26 cellular contexts compared by ENCODE assay signal in genomic region chr19:35753634-35754364, GRCh38. TPM values are rescaled to one million over a fixed set of nuclear protein-coding genes. Genes with fewer than 3 reads are reported as not detected.
DNase-seq lines count a peak whose midpoint lies in the region; ATAC-seq and TF ChIP-seq lines count a peak whose summit lies in the region.
"Had no signal": no experiment of that assay in that cellular context is flagged by ENCODE, and none has a peak within 500 bp of the region (broad histone marks: within the 10 kb centered on the region; RNA-seq: fewer than 3 reads in every experiment).

No MANE protein-coding gene starts in this region.

- no peak overlapping the region for H3K4me3 Mint-ChIP-seq in stimulated activated naive B cell treated with anti-CD40 and anti-IgM and Interleukin-4, amounts not matched to agents 10 μg/mL and 1 μg/mL and 100 μg/mL, for 72 hours
- H3K4me3 Mint-ChIP-seq: activated CD8-positive, alpha-beta T cell treated with anti-CD3 and anti-CD28 coated beads, Interleukin-2, amount 10 ng/mL, durations not matched to agents 7 days and 5 days; activated naive CD4-positive, alpha-beta T cell treated with anti-CD3 and anti-CD28 coated beads for 36 hours; activated T-cell treated with anti-CD3 and anti-CD28 coated beads, Interleukin-2, amount 50 U/mL, for 24 hours; memory B cell had no signal

- peaks cover 33 to 38% of the 10 kb centered on the region in 2 donors for H3K36me3 Mint-ChIP-seq in stimulated activated naive B cell treated with anti-CD40 and anti-IgM and Interleukin-4, amounts not matched to agents 10 μg/mL and 1 μg/mL and 100 μg/mL, for 72 hours

- intact Hi-C loops in gastrocnemius medialis (cut with DNase I; ENCODE audit: low total_unique reads) = loop anchor here (10.0 kb wide), 1 partner anchor 461 kb away; the partner anchor contains the start of genes ZNF146 and ZNF565

- H3K27me3 ChIP-seq in WERI-Rb-1 (ENCODE audit: insufficient read depth, low read depth, severe bottlenecking) (no peaks in the 10 kb centered on the region), right atrium auricular region (no peaks in the 10 kb centered on the region), gastrocnemius medialis (no peaks in the 10 kb centered on the region)
- H3K27me3 ChIP-seq: tibial nerve had no signal

- DNase-seq in WERI-Rb-1 (no peak), right atrium auricular region (ENCODE audit: low spot score) (no peak), gastrocnemius medialis (no peak), EL (no peak), DMS79 (lab: John Stamatoyannopoulos, UW) (no peak), HUDEP-2 (lab: John Stamatoyannopoulos, UW; ENCODE audit: unreplicated experiment in 76 of 76) (no peak)
- DNase-seq in stimulated activated naive B cell treated with anti-CD40 and anti-IgM and Interleukin-4, amounts not matched to agents 10 μg/mL and 1 μg/mL and 100 μg/mL, for 72 hours = no peak
- DNase-seq: activated CD8-positive, alpha-beta T cell treated with anti-CD3 and anti-CD28 coated beads, Interleukin-2, amount 10 ng/mL, durations not matched to agents 7 days and 5 days; activated naive CD4-positive, alpha-beta T cell treated with anti-CD3 and anti-CD28 coated beads for 36 hours; activated T-cell treated with anti-CD3 and anti-CD28 coated beads, Interleukin-2, amount 50 U/mL, for 24 hours; anterior cingulate cortex; C1 segment of cervical spinal cord; central memory CD4-positive, alpha-beta T cell; naive B cell; NCI-H1105; NCI-H2029 treated with DMSO at 0.1 percent for 48 hours; NCI-H345; NCI-H774; SHP77; stimulated activated naive CD4-positive, alpha-beta T cell had no signal

- no peak for ATAC-seq in gastrocnemius medialis
- ATAC-seq in stimulated activated naive B cell treated with anti-CD40 and anti-IgM and Interleukin-4, amounts not matched to agents 10 μg/mL and 1 μg/mL and 100 μg/mL, for 72 hours (replicated peaks) = no peak
- ATAC-seq: activated CD8-positive, alpha-beta T cell treated with anti-CD3 and anti-CD28 coated beads, Interleukin-2, amount 10 ng/mL, durations not matched to agents 7 days and 5 days; HepG2 had no signal

- peaks cover 22 to 45% of the 10 kb centered on the region in 2 donors for H3K4me1 Mint-ChIP-seq in stimulated activated naive B cell treated with anti-CD40 and anti-IgM and Interleukin-4, amounts not matched to agents 10 μg/mL and 1 μg/mL and 100 μg/mL, for 72 hours

- H3K27ac Mint-ChIP-seq in stimulated activated naive B cell treated with anti-CD40 and anti-IgM and Interleukin-4, amounts not matched to agents 10 μg/mL and 1 μg/mL and 100 μg/mL, for 72 hours = no peak overlapping the region
- H3K27ac Mint-ChIP-seq: activated CD8-positive, alpha-beta T cell treated with anti-CD3 and anti-CD28 coated beads, Interleukin-2, amount 10 ng/mL, durations not matched to agents 7 days and 5 days; activated naive CD4-positive, alpha-beta T cell treated with anti-CD3 and anti-CD28 coated beads for 36 hours; activated T-cell treated with anti-CD3 and anti-CD28 coated beads, Interleukin-2, amount 50 U/mL, for 24 hours; memory B cell; naive B cell had no signal

- no peak for TF ChIP-seq POLR2A in gastrocnemius medialis (IDR thresholded peaks at IDR 0.05)

- no peak overlapping the region for H3K4me3 ChIP-seq in WERI-Rb-1 (ENCODE audit: low read depth, low read length)
- H3K4me3 ChIP-seq in right atrium auricular region = no peak overlapping the region
- no peak overlapping the region for H3K4me3 ChIP-seq in gastrocnemius medialis
- H3K4me3 ChIP-seq: tibial nerve had no signal

- H3K4me1 ChIP-seq in right atrium auricular region = peaks cover 0 to 44% of the 10 kb centered on the region in 2 donors
- H3K4me1 ChIP-seq in gastrocnemius medialis = peaks cover 25 to 50% of the 10 kb centered on the region in 2 donors

- TF ChIP-seq CTCF in 22Rv1 (IDR thresholded peaks at IDR 0.05) (no peak), WERI-Rb-1 (IDR thresholded peaks at IDR 0.05; ENCODE audit: low read depth, low read length) (no peak), right atrium auricular region (IDR thresholded peaks at IDR 0.05) (no peak), gastrocnemius medialis (IDR thresholded peaks at IDR 0.05 in 4 of 5, conservative IDR thresholded peaks at IDR 0.05 in 1 of 5) (no peak)

- H3K9me3 ChIP-seq in WERI-Rb-1 (ENCODE audit: severe bottlenecking) (no peaks in the 10 kb centered on the region), right atrium auricular region (no peaks in the 10 kb centered on the region), gastrocnemius medialis (no peaks in the 10 kb centered on the region)
- H3K9me3 ChIP-seq: tibial nerve had no signal

- in situ Hi-C loops in gastrocnemius medialis (cut with MboI; ENCODE audit: low sequenced_read_pairs in 4 of 4) = loop anchor here in 1 of 4 donors (25.0 kb wide), 1 partner anchor 384 kb away; the partner anchor contains the start of gene CAPNS1

- H3K9me3 Mint-ChIP-seq in stimulated activated naive B cell treated with anti-CD40 and anti-IgM and Interleukin-4, amounts not matched to agents 10 μg/mL and 1 μg/mL and 100 μg/mL, for 72 hours = no peaks in the 10 kb centered on the region
- H3K9me3 Mint-ChIP-seq: activated naive CD4-positive, alpha-beta T cell treated with anti-CD3 and anti-CD28 coated beads for 36 hours; activated T-cell treated with anti-CD3 and anti-CD28 coated beads, Interleukin-2, amount 50 U/mL, for 24 hours; memory B cell had no signal

- H3K36me3 ChIP-seq in WERI-Rb-1 = peaks cover 26% of the 10 kb centered on the region
- H3K36me3 ChIP-seq in right atrium auricular region = peaks cover 28% of the 10 kb centered on the region
- H3K36me3 ChIP-seq in gastrocnemius medialis = peaks cover 0 to 16% of the 10 kb centered on the region in 2 donors

- H3K27me3 Mint-ChIP-seq in stimulated activated naive B cell treated with anti-CD40 and anti-IgM and Interleukin-4, amounts not matched to agents 10 μg/mL and 1 μg/mL and 100 μg/mL, for 72 hours = peaks cover 20 to 22% of the 10 kb centered on the region in 2 donors

- H3K27ac ChIP-seq in 22Rv1 (peak overlapping the region; percentile 97), WERI-Rb-1 (peak overlapping the region; percentile 97; the same call in 1 of the 2 replicates), right atrium auricular region (peak overlapping the region; percentile 97 to 98), gastrocnemius medialis (peak overlapping the region; percentile 89 to 97 (median 95))
- H3K27ac ChIP-seq: parathyroid adenoma had no signal

RNA-seq across cellular contexts. Expression of gene HSPB6, which starts 3.0 kb away (rescaled TPM):
- total RNA-seq in right atrium auricular region (100 to 1,000 TPM in 1 of 2 donors, 10 to 100 TPM in 1; 98.4 to 104 TPM), gastrocnemius medialis (100 to 1,000 TPM in 2 of 4 donors, 10 to 100 TPM in 2; 79.8 to 241 (median 139) TPM)
- total RNA-seq: H1, HepG2 had no signal

RNA-seq across cellular contexts. Expression of gene PROSER3, which starts 4.2 kb away (rescaled TPM):
- 1 to 10 TPM; 7.2 TPM for total RNA-seq in right atrium auricular region
- 1 to 10 TPM in 3 of 4 donors, under 1 TPM in 1; 0.63 to 4.3 (median 3.0) TPM for total RNA-seq in gastrocnemius medialis

RNA-seq across cellular contexts. Expression of gene LIN37, which starts 5.4 kb away (rescaled TPM):
- 10 to 100 TPM in 1 of 2 donors, 1 to 10 TPM in 1; 8.9 to 13.6 TPM for total RNA-seq in right atrium auricular region
- total RNA-seq in gastrocnemius medialis = 10 to 100 TPM; 14.8 to 19.5 (median 16.6) TPM

RNA-seq across cellular contexts. Expression of gene PSENEN, which starts 8.3 kb away (rescaled TPM):
- total RNA-seq in right atrium auricular region (10 to 100 TPM; 26.1 to 35.0 TPM), gastrocnemius medialis (10 to 100 TPM; 22.2 to 45.8 (median 38.3) TPM)

RNA-seq across cellular contexts. Expression of gene U2AF1L4, which starts 8.6 kb away (rescaled TPM):
- total RNA-seq in right atrium auricular region (10 to 100 TPM; 19.9 to 33.1 TPM), gastrocnemius medialis (10 to 100 TPM in 2 of 4 donors, 1 to 10 TPM in 2; 5.1 to 22.9 (median 13.4) TPM)
